ENCODE assay signal across 5 cellular contexts in the genomic region with DNA sequence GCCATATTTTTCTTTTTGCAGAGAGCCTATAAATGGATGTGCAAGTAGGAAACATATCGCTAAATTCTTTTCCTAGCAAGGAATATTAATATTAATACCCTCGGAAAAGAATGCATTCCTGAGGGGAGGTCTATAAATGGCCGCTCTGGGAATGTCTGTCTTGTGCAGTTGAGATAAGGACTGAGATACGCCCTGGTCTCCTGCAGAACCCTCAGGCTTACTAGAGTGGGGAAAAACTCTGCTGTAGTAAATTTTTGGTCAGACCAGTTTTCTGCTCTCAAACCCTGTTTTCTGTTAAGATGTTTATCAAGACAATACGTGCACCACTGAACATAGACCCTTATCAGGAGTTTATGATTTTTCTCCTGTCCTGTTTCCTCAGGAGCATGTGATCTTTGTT. TPM values are rescaled to one million over a fixed set of nuclear protein-coding genes. Genes with fewer than 3 reads are reported as not detected.
"Had no signal": no experiment of that assay in that cellular context is flagged by ENCODE, and none has a peak within 500 bp of the region (broad histone marks: within the 10 kb centered on the region; RNA-seq: fewer than 3 reads in every experiment).

No MANE protein-coding gene starts in this region.

RNA-seq across cellular contexts. Expression of gene CCRL2, which starts 24.8 kb away (rescaled TPM):
- total RNA-seq: GM23338, H1, H9, HepG2 had no signal
- polyA plus RNA-seq: GM23338, H1, HepG2 had no signal

RNA-seq across cellular contexts. Expression of gene LTF, which starts 32.8 kb away (rescaled TPM):
- total RNA-seq: H9, HepG2 had no signal
- polyA plus RNA-seq: HepG2, IgD-negative memory B cell had no signal
